In the genomic region with DNA sequence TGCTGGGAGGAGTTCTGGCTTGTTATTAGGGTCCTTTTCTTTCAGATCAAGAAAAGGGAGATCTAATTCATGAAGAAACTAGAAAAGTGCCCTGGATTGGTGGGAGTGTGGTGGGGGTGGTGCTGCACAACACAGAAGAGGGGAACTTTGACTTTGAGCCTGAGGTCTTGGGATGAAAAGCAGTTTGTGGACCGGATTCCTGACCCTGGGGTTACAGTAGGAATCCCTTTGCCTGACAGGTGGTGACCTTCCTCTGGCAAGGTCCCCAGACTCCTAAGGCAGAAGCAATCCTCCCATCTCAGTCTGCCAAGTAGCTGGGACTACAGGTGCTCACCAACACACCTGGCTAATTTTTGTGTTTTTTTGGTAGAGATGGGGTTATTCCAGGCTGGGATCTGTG, we compare ENCODE assay signal across 14 cellular contexts. TPM values are rescaled to one million over a fixed set of nuclear protein-coding genes. Genes with fewer than 3 reads are reported as not detected.
A peak's percentile ranks its signal among the peaks of the same experiment; 100 is the strongest.
DNase-seq lines count a peak whose midpoint lies in the region; ATAC-seq and TF ChIP-seq lines count a peak whose summit lies in the region.
"Had no signal": no experiment of that assay in that cellular context is flagged by ENCODE, and none has a peak within 500 bp of the region (broad histone marks: within the 10 kb centered on the region; RNA-seq: fewer than 3 reads in every experiment).

No MANE protein-coding gene starts in this region.

- intact Hi-C loops in activated CD4-positive, alpha-beta memory T cell treated with anti-CD3 and anti-CD28 coated beads for 36 hours (cut with micrococcal nuclease): loop anchor here (2.0 kb wide), 2 partner anchors 45 to 53 kb away; a partner anchor contains a TSS
- intact Hi-C loops in activated T-helper 1 cell treated with anti-CD3 and anti-CD28 coated beads, Interleukin-12 subunit alpha, Interleukin-12 subunit beta, Interleukin-2, Interleukin-4 antibody, amounts not matched to agents 30 ng/mL and 10 ng/mL and 1 ng/mL, durations not matched to agents 14 hours and 24 hours and 36 hours (cut with micrococcal nuclease): loop anchor here (5.0 kb wide), 1 partner anchor 33 kb away; no protein-coding TSS in a partner anchor

- H3K9me3 Mint-ChIP-seq in activated CD4-positive, alpha-beta memory T cell treated with anti-CD3 and anti-CD28 coated beads for 36 hours: no peaks in the 10 kb centered on the region
- H3K9me3 Mint-ChIP-seq in activated CD4-positive, alpha-beta memory T cell treated with anti-CD3 and anti-CD28 coated beads, Interleukin-2, amount 10 ng/mL, durations not matched to agents 7 days and 5 days: no peaks in the 10 kb centered on the region
- H3K9me3 Mint-ChIP-seq in CD4-positive, CD25-positive, alpha-beta regulatory T cell: no peaks in the 10 kb centered on the region
- no peaks in the 10 kb centered on the region for H3K9me3 Mint-ChIP-seq in activated T-helper 1 cell treated with anti-CD3 and anti-CD28 coated beads, Interleukin-12 subunit alpha, Interleukin-12 subunit beta, Interleukin-2, Interleukin-4 antibody, amounts not matched to agents 30 ng/mL and 10 ng/mL and 1 ng/mL, durations not matched to agents 14 hours and 24 hours and 36 hours
- no peaks in the 10 kb centered on the region for H3K9me3 Mint-ChIP-seq in nephron

- H3K27me3 ChIP-seq in CD4-positive, CD25-positive, alpha-beta regulatory T cell (ENCODE audit: control insufficient read depth, insufficient read depth, low read length): no peaks in the 10 kb centered on the region
- H3K27me3 ChIP-seq in SJCRH30: no peaks in the 10 kb centered on the region

- H3K9me3 ChIP-seq in CD4-positive, CD25-positive, alpha-beta regulatory T cell (ENCODE audit: control insufficient read depth in 2 of 2, low read length in 2 of 2): no peaks in the 10 kb centered on the region
- H3K9me3 ChIP-seq in SJCRH30 (replicated peaks): no peaks in the 10 kb centered on the region

- no peak overlapping the region for H3K4me3 Mint-ChIP-seq in activated CD4-positive, alpha-beta memory T cell treated with anti-CD3 and anti-CD28 coated beads for 36 hours
- H3K4me3 Mint-ChIP-seq in activated CD4-positive, alpha-beta memory T cell treated with anti-CD3 and anti-CD28 coated beads, Interleukin-2, amount 10 ng/mL, durations not matched to agents 7 days and 5 days: no peak overlapping the region
- H3K4me3 Mint-ChIP-seq in CD4-positive, CD25-positive, alpha-beta regulatory T cell: no peak overlapping the region
- H3K4me3 Mint-ChIP-seq in activated T-helper 1 cell treated with anti-CD3 and anti-CD28 coated beads, Interleukin-12 subunit alpha, Interleukin-12 subunit beta, Interleukin-2, Interleukin-4 antibody, amounts not matched to agents 30 ng/mL and 10 ng/mL and 1 ng/mL, durations not matched to agents 14 hours and 24 hours and 36 hours: peak overlapping the region; percentile 16
- no peak overlapping the region for H3K4me3 Mint-ChIP-seq in nephron

- no peak for TF ChIP-seq CTCF in nephron (IDR thresholded peaks at IDR 0.05; ENCODE audit: unreplicated experiment in 3 of 3)

- H3K36me3 ChIP-seq in CD4-positive, CD25-positive, alpha-beta regulatory T cell (ENCODE audit: control insufficient read depth, insufficient read depth, low read length): no peaks in the 10 kb centered on the region
- H3K36me3 ChIP-seq in SJCRH30: no peaks in the 10 kb centered on the region

- peaks cover 20% of the 10 kb centered on the region for H3K4me1 ChIP-seq in CD4-positive, CD25-positive, alpha-beta regulatory T cell (ENCODE audit: control insufficient read depth, insufficient read depth, low read length, poor library complexity, severe bottlenecking)
- peaks cover 7% of the 10 kb centered on the region for H3K4me1 ChIP-seq in SJCRH30

- H3K27me3 Mint-ChIP-seq in activated CD4-positive, alpha-beta memory T cell treated with anti-CD3 and anti-CD28 coated beads for 36 hours: no peaks in the 10 kb centered on the region
- peaks cover 4% of the 10 kb centered on the region for H3K27me3 Mint-ChIP-seq in activated CD4-positive, alpha-beta memory T cell treated with anti-CD3 and anti-CD28 coated beads, Interleukin-2, amount 10 ng/mL, durations not matched to agents 7 days and 5 days
- peaks cover 6% of the 10 kb centered on the region for H3K27me3 Mint-ChIP-seq in CD4-positive, CD25-positive, alpha-beta regulatory T cell
- no peaks in the 10 kb centered on the region for H3K27me3 Mint-ChIP-seq in activated T-helper 1 cell treated with anti-CD3 and anti-CD28 coated beads, Interleukin-12 subunit alpha, Interleukin-12 subunit beta, Interleukin-2, Interleukin-4 antibody, amounts not matched to agents 30 ng/mL and 10 ng/mL and 1 ng/mL, durations not matched to agents 14 hours and 24 hours and 36 hours (ENCODE audit: insufficient read depth)
- H3K27me3 Mint-ChIP-seq in nephron (ENCODE audit: low read depth): peaks cover 3% of the 10 kb centered on the region

- POLR2A ChIA-PET in activated CD4-positive, alpha-beta memory T cell treated with anti-CD3 and anti-CD28 coated beads for 36 hours (lab: Charles Lee): interaction anchor here (0.8 to 2.7 kb wide), 4 partner anchors 22 to 61 kb away, joined by 3 to 23 read pairs (median 8); a partner anchor contains a TSS
- POLR2A ChIA-PET in activated CD4-positive, alpha-beta memory T cell treated with anti-CD3 and anti-CD28 coated beads, Interleukin-2, amount 10 ng/mL, durations not matched to agents 7 days and 5 days (lab: Charles Lee): interaction anchor here (1.2 to 1.3 kb wide), 2 partner anchors 8 to 21 kb away, joined by 3 to 4 read pairs; no protein-coding TSS in a partner anchor

- no peak for DNase-seq in activated CD4-positive, alpha-beta memory T cell treated with anti-CD3 and anti-CD28 coated beads for 36 hours
- DNase-seq in activated CD4-positive, alpha-beta memory T cell treated with anti-CD3 and anti-CD28 coated beads, Interleukin-2, amount 10 ng/mL, durations not matched to agents 7 days and 5 days: no peak
- DNase-seq in CD4-positive, CD25-positive, alpha-beta regulatory T cell: no peak
- DNase-seq in activated T-helper 1 cell treated with anti-CD3 and anti-CD28 coated beads, Interleukin-12 subunit alpha, Interleukin-12 subunit beta, Interleukin-2, Interleukin-4 antibody, amounts not matched to agents 30 ng/mL and 10 ng/mL and 1 ng/mL, durations not matched to agents 14 hours and 24 hours and 36 hours (ENCODE audit: low spot score): no peak
- DNase-seq in NCI-H1694 (lab: John Stamatoyannopoulos, UW) (no peak), SJCRH30 (no peak)
- no peak for DNase-seq in stimulated activated CD4-positive, alpha-beta T cell treated with anti-CD3 and anti-CD28 coated beads, Interleukin-4, amount 100 ng/mL, for 4 hours
- DNase-seq: DMS 273 treated with DMSO at 0.1 percent for 48 hours, NCI-H1105 treated with DMSO at 0.1 percent for 48 hours, NCI-H187 treated with DMSO at 0.1 percent for 48 hours, NCI-H510A, NCI-H82, Right ventricle myocardium superior had no signal

- peaks cover 72% of the 10 kb centered on the region for H3K4me1 Mint-ChIP-seq in activated CD4-positive, alpha-beta memory T cell treated with anti-CD3 and anti-CD28 coated beads for 36 hours (ENCODE audit: low read depth)
- H3K4me1 Mint-ChIP-seq in activated CD4-positive, alpha-beta memory T cell treated with anti-CD3 and anti-CD28 coated beads, Interleukin-2, amount 10 ng/mL, durations not matched to agents 7 days and 5 days: peaks cover 59% of the 10 kb centered on the region
- peaks cover 7 to 66% (median 29%) of the 10 kb centered on the region in 4 donors for H3K4me1 Mint-ChIP-seq in CD4-positive, CD25-positive, alpha-beta regulatory T cell
- H3K4me1 Mint-ChIP-seq in activated T-helper 1 cell treated with anti-CD3 and anti-CD28 coated beads, Interleukin-12 subunit alpha, Interleukin-12 subunit beta, Interleukin-2, Interleukin-4 antibody, amounts not matched to agents 30 ng/mL and 10 ng/mL and 1 ng/mL, durations not matched to agents 14 hours and 24 hours and 36 hours (ENCODE audit: low read depth): peaks cover 73% of the 10 kb centered on the region
- H3K4me1 Mint-ChIP-seq in nephron: peaks cover 26% of the 10 kb centered on the region

- no peak overlapping the region for H3K4me3 ChIP-seq in CD4-positive, CD25-positive, alpha-beta regulatory T cell (ENCODE audit: low read depth, low read length)
- H3K4me3 ChIP-seq in SJCRH30: no peak overlapping the region

- H3K27ac Mint-ChIP-seq in activated CD4-positive, alpha-beta memory T cell treated with anti-CD3 and anti-CD28 coated beads for 36 hours: peak overlapping the region; percentile 42
- H3K27ac Mint-ChIP-seq in activated CD4-positive, alpha-beta memory T cell treated with anti-CD3 and anti-CD28 coated beads, Interleukin-2, amount 10 ng/mL, durations not matched to agents 7 days and 5 days: no peak overlapping the region
- peak overlapping the region in 2 of 3 donors; percentile 77 to 87 for H3K27ac Mint-ChIP-seq in CD4-positive, CD25-positive, alpha-beta regulatory T cell
- H3K27ac Mint-ChIP-seq in activated T-helper 1 cell treated with anti-CD3 and anti-CD28 coated beads, Interleukin-12 subunit alpha, Interleukin-12 subunit beta, Interleukin-2, Interleukin-4 antibody, amounts not matched to agents 30 ng/mL and 10 ng/mL and 1 ng/mL, durations not matched to agents 14 hours and 24 hours and 36 hours: peak overlapping the region; percentile 96
- H3K27ac Mint-ChIP-seq in nephron: peak overlapping the region; percentile 44 to 85 (median 61)

- no peaks in the 10 kb centered on the region for H3K36me3 Mint-ChIP-seq in activated CD4-positive, alpha-beta memory T cell treated with anti-CD3 and anti-CD28 coated beads for 36 hours
- no peaks in the 10 kb centered on the region for H3K36me3 Mint-ChIP-seq in activated CD4-positive, alpha-beta memory T cell treated with anti-CD3 and anti-CD28 coated beads, Interleukin-2, amount 10 ng/mL, durations not matched to agents 7 days and 5 days (ENCODE audit: low read depth)
- no peaks in the 10 kb centered on the region for H3K36me3 Mint-ChIP-seq in CD4-positive, CD25-positive, alpha-beta regulatory T cell
- peaks cover 3% of the 10 kb centered on the region for H3K36me3 Mint-ChIP-seq in activated T-helper 1 cell treated with anti-CD3 and anti-CD28 coated beads, Interleukin-12 subunit alpha, Interleukin-12 subunit beta, Interleukin-2, Interleukin-4 antibody, amounts not matched to agents 30 ng/mL and 10 ng/mL and 1 ng/mL, durations not matched to agents 14 hours and 24 hours and 36 hours (ENCODE audit: low read depth)
- H3K36me3 Mint-ChIP-seq in nephron (ENCODE audit: low read depth): no peaks in the 10 kb centered on the region

- no peak overlapping the region for H3K27ac ChIP-seq in CD4-positive, CD25-positive, alpha-beta regulatory T cell (ENCODE audit: insufficient read depth, low read length, poor library complexity, severe bottlenecking)
- H3K27ac ChIP-seq in SJCRH30: no peak overlapping the region

- no peak for ATAC-seq in CD4-positive, CD25-positive, alpha-beta regulatory T cell (ENCODE audit: low read depth in 2 of 2)

- CTCF ChIA-PET in activated CD4-positive, alpha-beta memory T cell treated with anti-CD3 and anti-CD28 coated beads for 36 hours (lab: Charles Lee): interaction anchor here (4.2 kb wide), 1 partner anchor 31 kb away, joined by 23 read pairs; no protein-coding TSS in a partner anchor
- CTCF ChIA-PET in activated CD4-positive, alpha-beta memory T cell treated with anti-CD3 and anti-CD28 coated beads, Interleukin-2, amount 10 ng/mL, durations not matched to agents 7 days and 5 days (lab: Charles Lee): interaction anchor here (1.6 to 2.9 kb wide), 2 partner anchors 21 to 40 kb away, joined by 4 to 10 read pairs; no protein-coding TSS in a partner anchor

RNA-seq across cellular contexts. Expression of a gene that starts 45.3 kb away (rescaled TPM):
- 100 to 1,000 TPM; 167 to 171 TPM for total RNA-seq in activated CD4-positive, alpha-beta memory T cell treated with anti-CD3 and anti-CD28 coated beads for 36 hours
- total RNA-seq in activated CD4-positive, alpha-beta memory T cell treated with anti-CD3 and anti-CD28 coated beads, Interleukin-2, amount 10 ng/mL, durations not matched to agents 7 days and 5 days: 10 to 100 TPM; 11.2 to 13.1 TPM
- 5.1 TPM for total RNA-seq in CD4-positive, CD25-positive, alpha-beta regulatory T cell
- 1 to 10 TPM in 3 of 4 donors, under 1 TPM in 1; 0.38 to 2.2 (median 1.4) TPM for polyA plus RNA-seq in CD4-positive, CD25-positive, alpha-beta regulatory T cell
- 578 and 603 TPM in 2 replicates for total RNA-seq in activated T-helper 1 cell treated with anti-CD3 and anti-CD28 coated beads, Interleukin-12 subunit alpha, Interleukin-12 subunit beta, Interleukin-2, Interleukin-4 antibody, amounts not matched to agents 30 ng/mL and 10 ng/mL and 1 ng/mL, durations not matched to agents 14 hours and 24 hours and 36 hours
- total RNA-seq in SJCRH30 (2014; rRNA removed; shearing (Covaris generic)): 19.9 and 22.1 TPM in 2 replicates

RNA-seq across cellular contexts. Expression of a gene that starts 47.1 kb away (rescaled TPM):
- 100 to 1,000 TPM; 226 to 231 TPM for total RNA-seq in activated CD4-positive, alpha-beta memory T cell treated with anti-CD3 and anti-CD28 coated beads for 36 hours
- total RNA-seq in activated CD4-positive, alpha-beta memory T cell treated with anti-CD3 and anti-CD28 coated beads, Interleukin-2, amount 10 ng/mL, durations not matched to agents 7 days and 5 days: 100 to 1,000 TPM; 125 to 131 TPM
- 25.3 TPM for total RNA-seq in CD4-positive, CD25-positive, alpha-beta regulatory T cell
- polyA plus RNA-seq in CD4-positive, CD25-positive, alpha-beta regulatory T cell: 10 to 100 TPM; 30.5 to 63.2 (median 48.1) TPM
- 252 and 262 TPM in 2 replicates for total RNA-seq in activated T-helper 1 cell treated with anti-CD3 and anti-CD28 coated beads, Interleukin-12 subunit alpha, Interleukin-12 subunit beta, Interleukin-2, Interleukin-4 antibody, amounts not matched to agents 30 ng/mL and 10 ng/mL and 1 ng/mL, durations not matched to agents 14 hours and 24 hours and 36 hours
- total RNA-seq in SJCRH30 (2014; rRNA removed; shearing (Covaris generic)): 87.4 and 92.2 TPM in 2 replicates
